In genomic region chr15:52178765-52179164, GRCh38 we compare ENCODE assay signal across 8 cellular contexts. TPM values are rescaled to one million over a fixed set of nuclear protein-coding genes. Genes with fewer than 3 reads are reported as not detected.
DNase-seq lines count a peak whose midpoint lies in the region; TF ChIP-seq lines count a peak whose summit lies in the region.

No MANE protein-coding gene starts in this region.

- H3K27ac ChIP-seq in 22Rv1 (peak overlapping the region; percentile 73), HEK293 (ENCODE audit: extremely low read depth, low read depth, low read length) (no peak overlapping the region; the same call in 1 of the 2 replicates), brain microvascular endothelial cell (peak overlapping the region; percentile 77), mesodermal cell (ENCODE audit: low read depth, low read length, severe bottlenecking) (no peak overlapping the region)

- DNase-seq in brain microvascular endothelial cell (no peak), LoVo (ENCODE audit: low spot score) (no peak), 8988T (no peak), EL (no peak), middle frontal gyrus (ENCODE audit: extremely low spot score, low spot score) (no peak)

- H3K27me3 ChIP-seq in brain microvascular endothelial cell (replicated peaks): no peaks in the 10 kb centered on the region

- H3K4me1 ChIP-seq in HEK293 (ENCODE audit: control insufficient read depth, insufficient read depth, low read length): no peaks in the 10 kb centered on the region
- no peaks in the 10 kb centered on the region for H3K4me1 ChIP-seq in mesodermal cell (ENCODE audit: control insufficient read depth, insufficient read depth, low read length, poor library complexity, severe bottlenecking)

- H3K4me3 ChIP-seq in HEK293 (ENCODE audit: low read depth, low read length) (peak overlapping the region; percentile 83), brain microvascular endothelial cell (ENCODE audit: low read depth, low read length) (peak overlapping the region; percentile 78), mesodermal cell (ENCODE audit: extremely low read depth, insufficient read depth, low read length, poor library complexity, severe bottlenecking) (peak overlapping the region; percentile 57)

- in situ Hi-C loops in brain microvascular endothelial cell (cut with HindIII; ENCODE audit: low pct_ligation_motif_present, low sequenced_read_pairs): no loop called here

- TF ChIP-seq CTCF in 22Rv1 (IDR thresholded peaks at IDR 0.05) (no peak), HEK293 (tag by site-specific recombination; IDR thresholded peaks at IDR 0.05) (no peak), brain microvascular endothelial cell (IDR thresholded peaks at IDR 0.05; ENCODE audit: low read depth, low read length, missing control alignments) (no peak)

- POLR2A ChIA-PET in HEK293 (lab: Yijun Ruan, JAX): no interaction called here

- no peaks in the 10 kb centered on the region for H3K9me3 ChIP-seq in HEK293 (ENCODE audit: control insufficient read depth, insufficient read depth, low read depth, low read length)
- H3K9me3 ChIP-seq in mesodermal cell (ENCODE audit: control insufficient read depth, low read length): no peaks in the 10 kb centered on the region

- H3K36me3 ChIP-seq in HEK293 (ENCODE audit: control insufficient read depth in 2 of 2, insufficient read depth in 1 of 2, low read length in 2 of 2) (no peaks in the 10 kb centered on the region), brain microvascular endothelial cell (replicated peaks) (no peaks in the 10 kb centered on the region), mesodermal cell (ENCODE audit: control insufficient read depth, insufficient read depth, low read length) (no peaks in the 10 kb centered on the region)

- CTCF ChIA-PET in HEK293 (lab: Yijun Ruan, JAX): interaction anchor here (0.9 to 1.5 kb wide), 3 partner anchors 30 to 39 kb away, joined by 4 to 5 read pairs (median 4); no protein-coding TSS in a partner anchor

- WGBS in mesodermal cell (ENCODE audit: insufficient coverage in 2 of 2), 2 experiments: 27 to 31% methylated on average over 2 to 3 of the region's 10 CpGs

TF ChIP-seq in HEK293, 187 proteins besides CTCF, POLR2A, EP300 and RAD21:
- no peak for TF ChIP-seq ZNF10 (tag by site-specific recombination; IDR thresholded peaks at IDR 0.05)
- TF ChIP-seq ZNF114 (tag by site-specific recombination; IDR thresholded peaks at IDR 0.05): no peak
- TF ChIP-seq ZNF362 (tag by site-specific recombination; IDR thresholded peaks at IDR 0.05): no peak
- no peak for TF ChIP-seq ZNF560 (tag by site-specific recombination; IDR thresholded peaks at IDR 0.05; ENCODE audit: borderline replicate concordance)
- TF ChIP-seq ZNF658 (tag by site-specific recombination; IDR thresholded peaks at IDR 0.05): no peak
- TF ChIP-seq HOXC10 (CRISPR knock-in tag; IDR thresholded peaks at IDR 0.05): no peak
- TF ChIP-seq KLF16 (tag by site-specific recombination; IDR thresholded peaks at IDR 0.05): no peak
- no peak for TF ChIP-seq ZNF585B (tag by site-specific recombination; IDR thresholded peaks at IDR 0.05)

RNA-seq across cellular contexts. Expression of gene GNB5, which starts 12.4 kb away (rescaled TPM):
- 17.6 TPM for polyA plus RNA-seq in mesodermal cell (2013, experiment 1 of 2)
- 17.2 TPM for polyA plus RNA-seq in mesodermal cell (2013, experiment 2 of 2)

Comparison
In these comparisons a context has a peak if more than half of its experiments do, and no peak if none do; other contexts are left out.
1. H3K27ac ChIP-seq: peak in 22Rv1 (single experiment) and brain microvascular endothelial cell (single experiment); none in HEK293 (single experiment) and mesodermal cell (single experiment).
2. Peak in every context shown above with its lines, with median percentiles within 50 percentile points of each other: H3K4me3 ChIP-seq.